17 cellular contexts compared by ENCODE assay signal in the genomic region with DNA sequence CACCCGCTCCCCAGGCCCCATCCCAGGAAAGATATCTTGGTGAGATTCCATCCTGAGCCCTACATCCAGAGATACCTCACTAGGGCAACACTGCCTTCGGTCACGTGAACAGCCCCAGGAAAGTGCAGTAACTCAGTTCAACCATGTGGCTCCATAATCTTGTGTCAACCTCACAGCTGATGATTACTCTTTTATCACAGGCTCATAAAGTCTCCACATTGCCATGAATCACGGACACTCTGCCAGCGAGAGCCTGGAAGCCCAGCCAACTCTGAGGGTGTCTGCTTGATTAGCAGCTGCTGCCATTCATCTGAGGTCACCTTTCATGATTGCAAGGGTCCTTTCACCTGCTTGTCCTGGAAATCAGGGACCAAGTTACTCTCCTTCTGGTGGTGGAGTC.
"Had no signal": no experiment of that assay in that cellular context is flagged by ENCODE, and none has a peak within 500 bp of the region (broad histone marks: within the 10 kb centered on the region; RNA-seq: fewer than 3 reads in every experiment).

No MANE protein-coding gene starts in this region.

- H3K27ac ChIP-seq: parathyroid adenoma, skin epidermis, suprapubic skin had no signal

- H2AFZ ChIP-seq: parathyroid adenoma had no signal

- H3K9me3 ChIP-seq: suprapubic skin had no signal

- H3K79me2 ChIP-seq: parathyroid adenoma had no signal

- H3K4me3 ChIP-seq: skin epidermis, suprapubic skin had no signal

- DNase-seq: activated CD4-positive, alpha-beta T cell treated with anti-CD3 and anti-CD28 coated beads, Interleukin-2, amount 50 U/mL, for 4 hours; activated CD4-positive, CD25-positive, alpha-beta regulatory T cell treated with anti-CD3 and anti-CD28 coated beads, Interleukin-2, amount 50 U/mL, for 72 hours; activated naive CD4-positive, alpha-beta T cell treated with Interleukin-2 at 50 U/mL for 16 hours; activated T-cell treated with anti-CD3 and anti-CD28 coated beads for 4 hours; aorta; cerebellar nuclear complex; effector memory CD8-positive, alpha-beta T cell; foreskin melanocyte; naive thymus-derived CD4-positive, alpha-beta T cell; retina; stimulated activated CD4-positive, alpha-beta T cell treated with anti-CD3 and anti-CD28 coated beads, Interleukin-4, amount 100 ng/mL, for 4 hours; stimulated activated CD8-positive, alpha-beta memory T cell treated with anti-CD3 and anti-CD28 coated beads, Interleukin-4, amount 100 ng/mL, for 48 hours; stimulated activated naive CD8-positive, alpha-beta T cell treated with anti-CD3 and anti-CD28 coated beads, Interleukin-15, Interleukin-2, amounts not matched to agents 100 U/mL and 50 U/mL, for 24 hours; T-helper 9 cell had no signal

- H3K36me3 ChIP-seq: suprapubic skin had no signal

- ATAC-seq: effector memory CD8-positive, alpha-beta T cell; naive thymus-derived CD4-positive, alpha-beta T cell; stimulated activated naive CD8-positive, alpha-beta T cell treated with anti-CD3 and anti-CD28 coated beads, Interleukin-15, Interleukin-2, amounts not matched to agents 100 U/mL and 50 U/mL, for 24 hours had no signal

- H3K4me1 ChIP-seq: parathyroid adenoma, suprapubic skin had no signal

- H3K9ac ChIP-seq: parathyroid adenoma had no signal
